Comparison of ENCODE assay signal across 8 cellular contexts in genomic region chr6:42819803-42820508, GRCh38. TPM values are rescaled to one million over a fixed set of nuclear protein-coding genes. Genes with fewer than 3 reads are reported as not detected.
DNase-seq lines count a peak whose midpoint lies in the region; TF ChIP-seq lines count a peak whose summit lies in the region.

No MANE protein-coding gene starts in this region.

- H3K9ac ChIP-seq in skeletal muscle tissue (ENCODE audit: low read depth in 1 of 3, low read length in 3 of 3): peak overlapping the region in 1 of 3 donors; percentile 48

- peak; percentile 20 for DNase-seq in NCI-H2196 treated with DMSO at 0.1 percent for 48 hours (lab: John Stamatoyannopoulos, UW; ENCODE audit: unreplicated experiment)
- DNase-seq in fibroblast of peridontal ligament (ENCODE audit: extremely low read depth): peak; percentile 39
- DNase-seq in C1 segment of cervical spinal cord (lab: John Stamatoyannopoulos, UW): no peak
- DNase-seq in NCI-H446 treated with DMSO at 0.1 percent for 48 hours (lab: John Stamatoyannopoulos, UW): no peak
- no peak for DNase-seq in effector CD8-positive, alpha-beta T cell (lab: John Stamatoyannopoulos, UW)
- no peak for DNase-seq in NOMO-1 treated with dmso at 0.1 percent for 144 hours (lab: John Stamatoyannopoulos, UW; ENCODE audit: unreplicated experiment)

- H3K4me1 ChIP-seq in skeletal muscle tissue (ENCODE audit: control insufficient read depth in 3 of 3, insufficient read depth in 3 of 3, low read length in 3 of 3): peaks cover 27 to 33% (median 29%) of the 10 kb centered on the region in 3 donors

- TF ChIP-seq CTCF in GM12874 (IDR thresholded peaks at IDR 0.05; ENCODE audit: insufficient read depth, low read depth, low read length): peak; percentile 4; the same call in 1 of the 2 replicates

- no peaks in the 10 kb centered on the region for H3K9me3 ChIP-seq in skeletal muscle tissue (ENCODE audit: control insufficient read depth in 3 of 3, low read length in 3 of 3)

- H3K36me3 ChIP-seq in skeletal muscle tissue (ENCODE audit: control insufficient read depth in 3 of 3, insufficient read depth in 3 of 3, low read length in 3 of 3): peaks cover 0 to 10% (median 0%) of the 10 kb centered on the region in 3 donors

- peak overlapping the region; percentile 87 for H3K27ac ChIP-seq in skeletal muscle tissue (ENCODE audit: low read depth, low read length)

- peak overlapping the region in 2 of 3 donors; percentile 65 to 69 for H3K4me3 ChIP-seq in skeletal muscle tissue (ENCODE audit: low read length in 3 of 3)

- H3K27me3 ChIP-seq in skeletal muscle tissue (ENCODE audit: control insufficient read depth in 3 of 3, insufficient read depth in 3 of 3, low read length in 3 of 3): no peaks in the 10 kb centered on the region

RNA-seq across cellular contexts. Expression of gene BICRAL, which starts 38.1 kb away (rescaled TPM):
- 10.4 TPM for total RNA-seq in skeletal muscle tissue

RNA-seq across cellular contexts. Expression of gene RPL7L1, which starts 59.5 kb away (rescaled TPM):
- total RNA-seq in skeletal muscle tissue: 71.5 TPM

Comparison
In these comparisons a context has a peak if more than half of its experiments do, and no peak if none do; other contexts are left out.
1. DNase-seq: peak in NCI-H2196 treated with DMSO at 0.1 percent for 48 hours (single experiment) and fibroblast of peridontal ligament (single experiment); none in C1 segment of cervical spinal cord (0 of 14), NCI-H446 treated with DMSO at 0.1 percent for 48 hours (single experiment), effector CD8-positive, alpha-beta T cell (single experiment) and NOMO-1 treated with dmso at 0.1 percent for 144 hours (single experiment).